Comparison of ENCODE assay signal across 27 cellular contexts in the genomic region with DNA sequence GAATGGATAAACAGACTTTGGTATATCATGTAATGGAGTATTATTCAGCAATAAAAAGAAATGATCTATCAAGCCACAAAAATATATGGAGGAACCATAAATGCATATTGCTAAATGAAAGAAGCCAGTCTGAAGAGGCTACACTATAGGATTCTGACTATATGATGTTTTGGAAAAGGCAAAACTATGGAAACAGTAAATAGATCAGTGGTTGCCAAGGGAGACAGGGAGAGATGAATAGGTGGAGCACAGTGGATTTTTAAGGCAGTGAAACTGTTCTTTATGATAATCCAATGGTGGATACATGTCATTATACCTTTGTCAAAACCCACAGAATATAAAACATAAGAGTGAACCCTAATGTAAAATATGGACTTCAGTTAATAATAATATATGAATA.
"Had no signal": no experiment of that assay in that cellular context is flagged by ENCODE, and none has a peak within 500 bp of the region (broad histone marks: within the 10 kb centered on the region; RNA-seq: fewer than 3 reads in every experiment).

No MANE protein-coding gene starts in this region.

- H3K4me3 Mint-ChIP-seq: nephron; neural progenitor cell; stimulated activated effector memory CD8-positive, alpha-beta T cell treated with anti-CD3 and anti-CD28 coated beads, Interleukin-12 subunit alpha, Interleukin-12 subunit beta, amount 100 ng/mL, for 72 hours; stimulated activated naive B cell treated with anti-CD40 and anti-IgM and Interleukin-4, amounts not matched to agents 10 μg/mL and 1 μg/mL and 100 μg/mL, for 72 hours; stimulated activated naive CD8-positive, alpha-beta T cell treated with anti-CD3 and anti-CD28 coated beads, Interleukin-15, Interleukin-2, amounts not matched to agents 100 ng/mL and 50 ng/mL, for 24 hours had no signal

- H3K4me1 ChIP-seq: neural progenitor cell, parathyroid adenoma, psoas muscle, right lobe of liver, sigmoid colon, stomach, thyroid gland, tibial nerve, upper lobe of left lung, vagina had no signal

- DNase-seq: occipital lobe; ovary; posterior cingulate gyrus; psoas muscle; right cardiac atrium; right lobe of liver; sigmoid colon; small intestine; stimulated activated CD4-positive, alpha-beta T cell treated with anti-CD3 and anti-CD28 coated beads, Interleukin-15, amount 100 ng/mL, for 24 hours; stimulated activated CD4-positive, alpha-beta T cell treated with anti-CD3 and anti-CD28 coated beads, Interleukin-2, amount 100 ng/mL, for 24 hours; stimulated activated CD4-positive, alpha-beta T cell treated with anti-CD3 and anti-CD28 coated beads, Interleukin-2, amount 100 ng/mL, for 48 hours; stimulated activated CD4-positive, alpha-beta T cell treated with anti-CD3 and anti-CD28 coated beads, Interleukin-4, amount 100 ng/mL, for 24 hours; stimulated activated naive B cell treated with anti-CD40 and anti-IgM and Interleukin-4, amounts not matched to agents 10 μg/mL and 1 μg/mL and 100 μg/mL, for 72 hours; stimulated activated naive CD4-positive, alpha-beta T cell treated with Interleukin-2 at 50 U/mL for 16 hours; stomach; thyroid gland; upper lobe of left lung had no signal

- H3K4me3 ChIP-seq: neural progenitor cell, ovary, psoas muscle, right lobe of liver, sigmoid colon, stomach, thoracic aorta, thyroid gland, tibial nerve, upper lobe of left lung, vagina had no signal

- H3K27me3 Mint-ChIP-seq: progenitor cell of endocrine pancreas; stimulated activated naive B cell treated with anti-CD40 and anti-IgM and Interleukin-4, amounts not matched to agents 10 μg/mL and 1 μg/mL and 100 μg/mL, for 72 hours; stimulated activated naive CD8-positive, alpha-beta T cell treated with anti-CD3 and anti-CD28 coated beads, Interleukin-15, Interleukin-2, amounts not matched to agents 100 ng/mL and 50 ng/mL, for 24 hours had no signal

- H3K9me3 Mint-ChIP-seq: nephron; neural progenitor cell; stimulated activated effector memory CD8-positive, alpha-beta T cell treated with anti-CD3 and anti-CD28 coated beads, Interleukin-12 subunit alpha, Interleukin-12 subunit beta, amount 100 ng/mL, for 72 hours; stimulated activated naive B cell treated with anti-CD40 and anti-IgM and Interleukin-4, amounts not matched to agents 10 μg/mL and 1 μg/mL and 100 μg/mL, for 72 hours; stimulated activated naive CD8-positive, alpha-beta T cell treated with anti-CD3 and anti-CD28 coated beads, Interleukin-15, Interleukin-2, amounts not matched to agents 100 ng/mL and 50 ng/mL, for 24 hours had no signal

- H3K27ac ChIP-seq: neural progenitor cell, ovary, parathyroid adenoma, psoas muscle, right lobe of liver, sigmoid colon, stomach, thoracic aorta, thyroid gland, tibial nerve, upper lobe of left lung, vagina had no signal

- H3K9ac ChIP-seq: neural progenitor cell, parathyroid adenoma had no signal

- H3K27ac Mint-ChIP-seq: nephron; neural progenitor cell; progenitor cell of endocrine pancreas; stimulated activated effector memory CD8-positive, alpha-beta T cell treated with anti-CD3 and anti-CD28 coated beads, Interleukin-12 subunit alpha, Interleukin-12 subunit beta, amount 100 ng/mL, for 72 hours; stimulated activated naive B cell treated with anti-CD40 and anti-IgM and Interleukin-4, amounts not matched to agents 10 μg/mL and 1 μg/mL and 100 μg/mL, for 72 hours; stimulated activated naive CD8-positive, alpha-beta T cell treated with anti-CD3 and anti-CD28 coated beads, Interleukin-15, Interleukin-2, amounts not matched to agents 100 ng/mL and 50 ng/mL, for 24 hours had no signal

- H2AFZ ChIP-seq: neural progenitor cell, parathyroid adenoma had no signal

- H3K79me2 ChIP-seq: parathyroid adenoma had no signal

- H3K27me3 ChIP-seq: neural progenitor cell, ovary, right lobe of liver, sigmoid colon, stomach, thyroid gland, tibial nerve, upper lobe of left lung, vagina had no signal

- H3K4me1 Mint-ChIP-seq: nephron; neural progenitor cell; stimulated activated naive B cell treated with anti-CD40 and anti-IgM and Interleukin-4, amounts not matched to agents 10 μg/mL and 1 μg/mL and 100 μg/mL, for 72 hours had no signal

- ATAC-seq: psoas muscle; right cardiac atrium; right lobe of liver; stimulated activated effector memory CD8-positive, alpha-beta T cell treated with anti-CD3 and anti-CD28 coated beads, Interleukin-12 subunit alpha, Interleukin-12 subunit beta, amount 100 ng/mL, for 72 hours; stimulated activated naive B cell treated with anti-CD40 and anti-IgM and Interleukin-4, amounts not matched to agents 10 μg/mL and 1 μg/mL and 100 μg/mL, for 72 hours had no signal

- FAIRE-seq: small intestine, urothelium cell line had no signal

- H3K9me3 ChIP-seq: ovary, psoas muscle, right lobe of liver, sigmoid colon, stomach, thoracic aorta, thyroid gland, tibial nerve, upper lobe of left lung, vagina had no signal

- H3K36me3 ChIP-seq: ovary had no signal

- H3K4me2 ChIP-seq: neural progenitor cell had no signal
